ENCODE assay signal across 17 cellular contexts in genomic region chr3:79255696-79256095, GRCh38.
"Had no signal": no experiment of that assay in that cellular context is flagged by ENCODE, and none has a peak within 500 bp of the region (broad histone marks: within the 10 kb centered on the region; RNA-seq: fewer than 3 reads in every experiment).

No MANE protein-coding gene starts in this region.

- H3K4me1 Mint-ChIP-seq: activated CD4-positive, alpha-beta memory T cell treated with anti-CD3 and anti-CD28 coated beads, Interleukin-2, amount 10 ng/mL, durations not matched to agents 7 days and 5 days; neural crest cell; WTC11 had no signal

- H3K27ac Mint-ChIP-seq: activated CD4-positive, alpha-beta memory T cell treated with anti-CD3 and anti-CD28 coated beads, Interleukin-2, amount 10 ng/mL, durations not matched to agents 7 days and 5 days; endodermal cell; WTC11 had no signal

- ATAC-seq: activated T-cell treated with anti-CD3 and anti-CD28 coated beads, Interleukin-2, amount 50 U/mL, for 4 hours; psoas muscle; sciatic nerve; WTC11 had no signal

- H3K4me3 Mint-ChIP-seq: activated CD4-positive, alpha-beta memory T cell treated with anti-CD3 and anti-CD28 coated beads, Interleukin-2, amount 10 ng/mL, durations not matched to agents 7 days and 5 days; activated T-cell treated with anti-CD3 and anti-CD28 coated beads, Interleukin-2, amount 50 U/mL, for 4 hours; endodermal cell; neural crest cell; WTC11 had no signal

- H3K36me3 Mint-ChIP-seq: WTC11 had no signal

- H3K9me3 Mint-ChIP-seq: endodermal cell, neural crest cell, WTC11 had no signal

- H3K4me3 ChIP-seq: adrenal gland, psoas muscle, stomach, thoracic aorta had no signal

- H3K27ac ChIP-seq: adrenal gland, psoas muscle, stomach, thoracic aorta had no signal

- H3K27me3 ChIP-seq: adrenal gland, stomach had no signal

- H3K36me3 ChIP-seq: adrenal gland, stomach, thoracic aorta had no signal

- H3K27me3 Mint-ChIP-seq: activated CD4-positive, alpha-beta memory T cell treated with anti-CD3 and anti-CD28 coated beads, Interleukin-2, amount 10 ng/mL, durations not matched to agents 7 days and 5 days had no signal

- H3K4me1 ChIP-seq: adrenal gland, psoas muscle, stomach had no signal

- DNase-seq: activated CD4-positive, alpha-beta memory T cell treated with anti-CD3 and anti-CD28 coated beads, Interleukin-2, amount 10 ng/mL, durations not matched to agents 7 days and 5 days; activated CD4-positive, alpha-beta T cell treated with anti-CD3 and anti-CD28 coated beads for 4 hours; activated effector memory CD4-positive, alpha-beta T cell treated with Interleukin-2 at 50 U/mL for 16 hours; activated naive CD4-positive, alpha-beta T cell treated with anti-CD3 and anti-CD28 coated beads, Interleukin-2, amount 50 U/mL, for 16 hours; activated T-cell treated with anti-CD3 and anti-CD28 coated beads, Interleukin-2, amount 50 U/mL, for 4 hours; adrenal gland; dermis blood vessel endothelial cell; endodermal cell; islet precursor cell; midbrain; psoas muscle; stimulated activated CD4-positive, alpha-beta T cell treated with anti-CD3 and anti-CD28 coated beads, Interleukin-1b, Interleukin-23, amount 100 ng/mL, for 48 hours; stomach had no signal

- H3K9me3 ChIP-seq: adrenal gland, psoas muscle, stomach, thoracic aorta had no signal
